In genomic region chr12:5784626-5785130, GRCh38 we compare ENCODE assay signal across 14 cellular contexts.
A peak's percentile ranks its signal among the peaks of the same experiment; 100 is the strongest.
DNase-seq lines count a peak whose midpoint lies in the region; ATAC-seq and TF ChIP-seq lines count a peak whose summit lies in the region.
"Had no signal": no experiment of that assay in that cellular context is flagged by ENCODE, and none has a peak within 500 bp of the region (broad histone marks: within the 10 kb centered on the region; RNA-seq: fewer than 3 reads in every experiment).

No MANE protein-coding gene starts in this region.

- TF ChIP-seq CTCF in H9 (conservative IDR thresholded peaks at IDR 0.05) (no peak), endodermal cell (conservative IDR thresholded peaks at IDR 0.05) (no peak), nephron progenitor cell (IDR thresholded peaks at IDR 0.05) (no peak), vagina (IDR thresholded peaks at IDR 0.05) (no peak)

- no peak overlapping the region for H3K4me3 Mint-ChIP-seq in H9
- H3K4me3 Mint-ChIP-seq in endodermal cell = no peak overlapping the region
- no peak overlapping the region for H3K4me3 Mint-ChIP-seq in nephron progenitor cell
- H3K4me3 Mint-ChIP-seq: B cell; CD4-positive, alpha-beta memory T cell had no signal

- no peaks in the 10 kb centered on the region for H3K79me1 ChIP-seq in H9 (ENCODE audit: insufficient read depth, low read depth, low read length, poor library complexity, severe bottlenecking)

- no peak overlapping the region for H3K23ac ChIP-seq in H9 (ENCODE audit: insufficient read length, low read depth, low read length)

- intact Hi-C loops in vagina (cut with DNase I) = no loop called here

- H3K79me2 ChIP-seq in H9 (ENCODE audit: insufficient read depth, low read length) = no peaks in the 10 kb centered on the region

- H3K4ac ChIP-seq in H9 (ENCODE audit: low read depth, low read length) = no peak overlapping the region

- no peak overlapping the region for H3K4me2 ChIP-seq in H9 (ENCODE audit: insufficient read depth, insufficient read length, low read length)

- no peak overlapping the region for H2BK5ac ChIP-seq in H9 (ENCODE audit: insufficient read length, low read length)

- H2AK5ac ChIP-seq in H9 (ENCODE audit: insufficient read length, low read length) = no peak overlapping the region

- DNase-seq in H9 (peak; percentile 15), endodermal cell (peak; percentile 25), nephron progenitor cell (no peak), vagina (ENCODE audit: extremely low spot score in 2 of 2) (peak; percentile 54 to 67)
- DNase-seq: C1 segment of cervical spinal cord; CD4-positive, alpha-beta memory T cell; DMS79; GOT3 had no signal

- H3K9me3 ChIP-seq in H9 (ENCODE audit: control insufficient read depth, low read depth, low read length) (no peaks in the 10 kb centered on the region), endodermal cell (ENCODE audit: control insufficient read depth, low read length) (no peaks in the 10 kb centered on the region), vagina (no peaks in the 10 kb centered on the region)
- H3K9me3 ChIP-seq: HAP-1 had no signal

- no peak for TF ChIP-seq POLR2A in vagina (IDR thresholded peaks at IDR 0.05)

- H3K27me3 Mint-ChIP-seq in H9 (ENCODE audit: low read depth) = peaks cover 2% of the 10 kb centered on the region; the same call in 1 of the 2 replicates
- H3K27me3 Mint-ChIP-seq in endodermal cell (ENCODE audit: insufficient read depth) = peaks cover 3% of the 10 kb centered on the region
- H3K27me3 Mint-ChIP-seq in nephron progenitor cell (ENCODE audit: low read depth, poor library complexity) = peaks cover 12% of the 10 kb centered on the region

- no peaks in the 10 kb centered on the region for H3K4me1 ChIP-seq in H9 (ENCODE audit: insufficient read depth, low read length)
- H3K4me1 ChIP-seq in endodermal cell (ENCODE audit: control insufficient read depth, insufficient read depth, low read length) = peaks cover 6% of the 10 kb centered on the region
- H3K4me1 ChIP-seq in vagina = no peaks in the 10 kb centered on the region
- H3K4me1 ChIP-seq: HAP-1 had no signal

- H2BK15ac ChIP-seq in H9 (ENCODE audit: low read depth, low read length) = no peak overlapping the region

- H4K91ac ChIP-seq in H9 (ENCODE audit: insufficient read length, low read depth, low read length) = no peak overlapping the region

- no peak overlapping the region for H3K18ac ChIP-seq in H9 (ENCODE audit: insufficient read length, low read depth, low read length)

- H3K9me3 Mint-ChIP-seq in H9 (no peaks in the 10 kb centered on the region; a peak in 1 of 5 replicates), endodermal cell (no peaks in the 10 kb centered on the region), nephron progenitor cell (no peaks in the 10 kb centered on the region)

- H2BK20ac ChIP-seq in H9 (ENCODE audit: low read depth, low read length, poor library complexity, severe bottlenecking) = no peak overlapping the region

- no peak overlapping the region for H4K8ac ChIP-seq in H9 (replicated peaks; ENCODE audit: insufficient read length, low read depth, low read length)

- no peaks in the 10 kb centered on the region for H3K23me2 ChIP-seq in H9 (ENCODE audit: insufficient read length, low read depth, low read length, poor library complexity, severe bottlenecking)

- no peak overlapping the region for H4K5ac ChIP-seq in H9 (ENCODE audit: insufficient read length, low read depth, low read length)

- no peak overlapping the region for H3K27ac ChIP-seq in H9 (ENCODE audit: insufficient read length, low read depth, low read length)
- no peak overlapping the region for H3K27ac ChIP-seq in endodermal cell (ENCODE audit: low read depth, low read length)
- no peak overlapping the region for H3K27ac ChIP-seq in vagina

- H3K4me1 Mint-ChIP-seq in H9 (no peaks in the 10 kb centered on the region), endodermal cell (peaks cover 16% of the 10 kb centered on the region), nephron progenitor cell (peaks cover 41% of the 10 kb centered on the region)
- H3K4me1 Mint-ChIP-seq: B cell; CD4-positive, alpha-beta memory T cell had no signal

- no CpG with 5 or more reads among the region's 3 CpGs for WGBS in H9 (ENCODE audit: extremely low coverage, insufficient read length, low lambda C conversion rate)
- 84 to 95% methylated on average over 2 to 3 of the region's 3 CpGs for WGBS in endodermal cell (ENCODE audit: insufficient coverage in 1 of 2, insufficient read length in 1 of 2), 2 experiments

- no peaks in the 10 kb centered on the region for H4K20me1 ChIP-seq in H9 (ENCODE audit: control insufficient read depth, insufficient read depth, insufficient read length)

- no peak overlapping the region; a peak in 1 of 7 replicates for H3K27ac Mint-ChIP-seq in H9
- H3K27ac Mint-ChIP-seq in endodermal cell = no peak overlapping the region
- H3K27ac Mint-ChIP-seq in nephron progenitor cell = peak overlapping the region; percentile 27
- H3K27ac Mint-ChIP-seq: B cell; CD4-positive, alpha-beta memory T cell had no signal

- no peak overlapping the region for H3K56ac ChIP-seq in H9 (ENCODE audit: insufficient read length, low read depth, low read length)

- H3K14ac ChIP-seq in H9 (ENCODE audit: insufficient read depth, low read length) = no peak overlapping the region

- H3K4me3 ChIP-seq in endodermal cell (ENCODE audit: low read length) = no peak overlapping the region
- H3K4me3 ChIP-seq in vagina = no peak overlapping the region
- H3K4me3 ChIP-seq: HAP-1 had no signal

- H3K36me3 Mint-ChIP-seq in H9 (ENCODE audit: insufficient read depth in 1 of 3, low read depth in 3 of 3) = no peaks in the 10 kb centered on the region
- peaks cover 23% of the 10 kb centered on the region for H3K36me3 Mint-ChIP-seq in endodermal cell (ENCODE audit: low read depth)
- no peaks in the 10 kb centered on the region for H3K36me3 Mint-ChIP-seq in nephron progenitor cell (ENCODE audit: low read depth)
- H3K36me3 Mint-ChIP-seq: CD4-positive, alpha-beta memory T cell had no signal

- H2BK120ac ChIP-seq in H9 (ENCODE audit: low read depth, low read length, poor library complexity, severe bottlenecking) = no peak overlapping the region

- H3K9ac ChIP-seq in H9 (ENCODE audit: extremely low read depth, insufficient read length, low read length) (no peak overlapping the region), endodermal cell (ENCODE audit: extremely low read depth, low read length, poor library complexity, severe bottlenecking) (no peak overlapping the region)

- H3K36me3 ChIP-seq in endodermal cell (ENCODE audit: control insufficient read depth, insufficient read depth, low read length) (no peaks in the 10 kb centered on the region), vagina (no peaks in the 10 kb centered on the region)
- H3K36me3 ChIP-seq: HAP-1 had no signal

- H3K27me3 ChIP-seq in H9 (ENCODE audit: insufficient read depth, low read length) (no peaks in the 10 kb centered on the region), endodermal cell (ENCODE audit: control insufficient read depth, insufficient read depth, low read length, poor library complexity, severe bottlenecking) (peaks cover 7% of the 10 kb centered on the region), vagina (no peaks in the 10 kb centered on the region)

- H2BK12ac ChIP-seq in H9 (ENCODE audit: insufficient read length, low read depth, low read length) = no peak overlapping the region

- no peak overlapping the region for H3T11ph ChIP-seq in H9 (ENCODE audit: low read length)

- ATAC-seq in HG02759 (IDR thresholded peaks at IDR 0.05; ENCODE audit: unreplicated experiment) (no peak), GM21737 (IDR thresholded peaks at IDR 0.05; ENCODE audit: unreplicated experiment) (no peak), HG03097 (IDR thresholded peaks at IDR 0.05; ENCODE audit: low FRiP score, unreplicated experiment) (no peak)
- ATAC-seq: HepG2 had no signal

- no peak overlapping the region for H2AFZ ChIP-seq in H9 (ENCODE audit: low read length)
